8 cellular contexts compared by ENCODE assay signal in genomic region chr11:567629-568258, GRCh38. TPM values are rescaled to one million over a fixed set of nuclear protein-coding genes. Genes with fewer than 3 reads are reported as not detected.
A peak's percentile ranks its signal among the peaks of the same experiment; 100 is the strongest.
DNase-seq lines count a peak whose midpoint lies in the region; ATAC-seq and TF ChIP-seq lines count a peak whose summit lies in the region.

No MANE protein-coding gene starts in this region.

- CTCF ChIA-PET in activated B cell treated with CpG ODN at 0.5 μM for 24 hours (lab: Charles Lee): interaction anchor here (1.9 kb wide), 1 partner anchor 13 kb away, joined by 6 read pairs; no protein-coding TSS in a partner anchor

- H3K27me3 Mint-ChIP-seq in activated B cell treated with CpG ODN at 0.5 μM for 24 hours: no peaks in the 10 kb centered on the region

- intact Hi-C loops in activated B cell treated with CpG ODN at 0.5 μM for 24 hours (cut with micrococcal nuclease) (loop anchor here (1.0 to 2.0 kb wide), 8 partner anchors 7 to 229 kb away; partner anchors contain the start of genes LMNTD2, LRRC56, PHRF1 and RASSF7), left ventricle myocardium superior (cut with micrococcal nuclease) (no loop called here)

- no peak overlapping the region for H3K27ac Mint-ChIP-seq in activated B cell treated with CpG ODN at 0.5 μM for 24 hours
- H3K27ac Mint-ChIP-seq in stimulated activated effector memory CD8-positive, alpha-beta T cell treated with anti-CD3 and anti-CD28 coated beads, Interleukin-12 subunit alpha, Interleukin-12 subunit beta, amount 100 ng/mL, for 72 hours: no peak overlapping the region

- peak; percentile 1 for ATAC-seq in activated B cell treated with CpG ODN at 0.5 μM for 24 hours (ENCODE audit: low read depth)
- ATAC-seq in left ventricle myocardium superior: peak; percentile 33
- no peak for ATAC-seq in stimulated activated effector memory CD8-positive, alpha-beta T cell treated with anti-CD3 and anti-CD28 coated beads, Interleukin-12 subunit alpha, Interleukin-12 subunit beta, amount 100 ng/mL, for 72 hours

- POLR2A ChIA-PET in activated B cell treated with CpG ODN at 0.5 μM for 24 hours (lab: Charles Lee): interaction anchor here (0.6 to 1.9 kb wide), 6 partner anchors 13 to 242 kb away, joined by 3 to 9 read pairs (median 6); partner anchors contain the start of genes HRAS, IRF7, LRRC56 and RNH1

- no peaks in the 10 kb centered on the region for H3K9me3 Mint-ChIP-seq in activated B cell treated with CpG ODN at 0.5 μM for 24 hours
- no peaks in the 10 kb centered on the region for H3K9me3 Mint-ChIP-seq in stimulated activated effector memory CD8-positive, alpha-beta T cell treated with anti-CD3 and anti-CD28 coated beads, Interleukin-12 subunit alpha, Interleukin-12 subunit beta, amount 100 ng/mL, for 72 hours

- TF ChIP-seq CTCF in activated B cell treated with CpG ODN at 0.5 μM for 24 hours (IDR thresholded peaks at IDR 0.05): no peak

- H3K4me1 Mint-ChIP-seq in activated B cell treated with CpG ODN at 0.5 μM for 24 hours: peaks cover 7% of the 10 kb centered on the region
- peaks cover 6% of the 10 kb centered on the region for H3K4me1 Mint-ChIP-seq in stimulated activated effector memory CD8-positive, alpha-beta T cell treated with anti-CD3 and anti-CD28 coated beads, Interleukin-12 subunit alpha, Interleukin-12 subunit beta, amount 100 ng/mL, for 72 hours

- H3K36me3 Mint-ChIP-seq in activated B cell treated with CpG ODN at 0.5 μM for 24 hours (ENCODE audit: low read depth): peaks cover 5% of the 10 kb centered on the region
- H3K36me3 Mint-ChIP-seq in stimulated activated effector memory CD8-positive, alpha-beta T cell treated with anti-CD3 and anti-CD28 coated beads, Interleukin-12 subunit alpha, Interleukin-12 subunit beta, amount 100 ng/mL, for 72 hours: peaks cover 44% of the 10 kb centered on the region

- peak; percentile 20 for DNase-seq in activated CD8-positive, alpha-beta memory T cell treated with anti-CD3 and anti-CD28 coated beads, Interleukin-2, amount 50 U/mL, for 4 hours
- DNase-seq in activated CD8-positive, alpha-beta memory T cell treated with anti-CD3 and anti-CD28 coated beads, Interleukin-2, amount 50 U/mL, for 48 hours: no peak
- DNase-seq in activated B cell treated with CpG ODN at 0.5 μM for 24 hours (no peak), left ventricle myocardium superior (no peak), middle frontal gyrus (ENCODE audit: extremely low spot score, low spot score) (no peak), NCI-H128 (lab: John Stamatoyannopoulos, UW; ENCODE audit: unreplicated experiment) (no peak), GOT3 (lab: John Stamatoyannopoulos, UW) (no peak)
- no peak for DNase-seq in stimulated activated effector memory CD8-positive, alpha-beta T cell treated with anti-CD3 and anti-CD28 coated beads, Interleukin-12 subunit alpha, Interleukin-12 subunit beta, amount 100 ng/mL, for 72 hours (ENCODE audit: low spot score in 2 of 2)

- peak overlapping the region; percentile 73 for H3K4me3 Mint-ChIP-seq in activated B cell treated with CpG ODN at 0.5 μM for 24 hours
- H3K4me3 Mint-ChIP-seq in stimulated activated effector memory CD8-positive, alpha-beta T cell treated with anti-CD3 and anti-CD28 coated beads, Interleukin-12 subunit alpha, Interleukin-12 subunit beta, amount 100 ng/mL, for 72 hours: peak overlapping the region; percentile 75

RNA-seq across cellular contexts. Expression of gene RASSF7, which starts 7.0 kb away (rescaled TPM):
- total RNA-seq in activated B cell treated with CpG ODN at 0.5 μM for 24 hours (14.2 and 14.9 TPM in 2 replicates), left ventricle myocardium superior (4.6 TPM)

RNA-seq across cellular contexts. Expression of gene LMNTD2, which starts 7.2 kb away (rescaled TPM):
- total RNA-seq in activated B cell treated with CpG ODN at 0.5 μM for 24 hours: 8.6 and 9.1 TPM in 2 replicates
- total RNA-seq in left ventricle myocardium superior: 0.20 TPM

RNA-seq across cellular contexts. Expression of gene PHRF1, which starts 8.5 kb away (rescaled TPM):
- total RNA-seq in activated B cell treated with CpG ODN at 0.5 μM for 24 hours (42.7 and 49.6 TPM in 2 replicates), left ventricle myocardium superior (18.5 TPM)

RNA-seq across cellular contexts. Expression of gene LRRC56, which starts 30.4 kb away (rescaled TPM):
- total RNA-seq in activated B cell treated with CpG ODN at 0.5 μM for 24 hours: 7.1 and 7.9 TPM in 2 replicates
- total RNA-seq in left ventricle myocardium superior: 0.22 TPM

RNA-seq across cellular contexts. Expression of gene HRAS, which starts 32.4 kb away (rescaled TPM):
- total RNA-seq in activated B cell treated with CpG ODN at 0.5 μM for 24 hours: 37.2 and 43.9 TPM in 2 replicates
- 67.1 TPM for total RNA-seq in left ventricle myocardium superior
